In the genomic region with DNA sequence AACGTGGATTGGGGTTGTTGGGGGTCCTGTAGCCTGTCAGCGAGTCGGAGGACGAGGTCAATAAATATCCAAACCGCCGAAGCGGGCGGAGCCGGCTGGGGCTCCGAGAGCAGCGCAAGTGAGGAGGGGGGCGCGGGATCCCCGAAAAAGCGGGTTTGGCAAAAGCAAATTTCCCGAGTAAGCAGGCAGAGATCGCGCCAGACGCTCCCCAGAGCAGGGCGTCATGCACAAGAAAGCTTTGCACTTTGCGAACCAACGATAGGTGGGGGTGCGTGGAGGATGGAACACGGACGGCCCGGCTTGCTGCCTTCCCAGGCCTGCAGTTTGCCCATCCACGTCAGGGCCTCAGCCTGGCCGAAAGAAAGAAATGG, we compare ENCODE assay signal across 8 cellular contexts. TPM values are rescaled to one million over a fixed set of nuclear protein-coding genes. Genes with fewer than 3 reads are reported as not detected.
A peak's percentile ranks its signal among the peaks of the same experiment; 100 is the strongest.
DNase-seq lines count a peak whose midpoint lies in the region; ATAC-seq and TF ChIP-seq lines count a peak whose summit lies in the region.

No MANE protein-coding gene starts in this region.

- no peaks in the 10 kb centered on the region for H3K27me3 ChIP-seq in cardiac muscle cell
- H3K27me3 ChIP-seq in Peyer's patch: no peaks in the 10 kb centered on the region
- no peaks in the 10 kb centered on the region for H3K27me3 ChIP-seq in breast epithelium

- no peak for TF ChIP-seq CTCF in cardiac muscle cell (IDR thresholded peaks at IDR 0.05; ENCODE audit: low read depth, low read length)
- TF ChIP-seq CTCF in Peyer's patch (IDR thresholded peaks at IDR 0.05): no peak
- no peak for TF ChIP-seq CTCF in breast epithelium (IDR thresholded peaks at IDR 0.05)

- peaks cover 19% of the 10 kb centered on the region for H3K36me3 ChIP-seq in cardiac muscle cell
- no peaks in the 10 kb centered on the region for H3K36me3 ChIP-seq in Peyer's patch
- H3K36me3 ChIP-seq in breast epithelium: no peaks in the 10 kb centered on the region

- peak overlapping the region; percentile 96 for H3K27ac ChIP-seq in cardiac muscle cell
- peak overlapping the region; percentile 76 to 99 (median 91) for H3K27ac ChIP-seq in Peyer's patch
- peak overlapping the region; percentile 90 to 98 for H3K27ac ChIP-seq in breast epithelium

- intact Hi-C loops in Right ventricle myocardium inferior (cut with DNase I) (loop anchor here (1.0 to 5.0 kb wide), 4 partner anchors 12 to 92 kb away; a partner anchor contains a TSS), breast epithelium (cut with DNase I; ENCODE audit: low total_unique reads) (no loop called here)

- no peak for TF ChIP-seq POLR2A in Peyer's patch (IDR thresholded peaks at IDR 0.05)
- no peak for TF ChIP-seq POLR2A in breast epithelium (IDR thresholded peaks at IDR 0.05)

- no peaks in the 10 kb centered on the region for H3K9me3 ChIP-seq in cardiac muscle cell (ENCODE audit: low read depth)
- no peaks in the 10 kb centered on the region for H3K9me3 ChIP-seq in Peyer's patch
- no peaks in the 10 kb centered on the region for H3K9me3 ChIP-seq in breast epithelium

- DNase-seq in cardiac muscle cell (ENCODE audit: low read depth in 1 of 2, low spot score in 1 of 2) (no peak), Right ventricle myocardium inferior (ENCODE audit: missing footprints) (no peak), Peyer's patch (peak in 2 of 3 donors; percentile 58 to 77), breast epithelium (ENCODE audit: low spot score in 2 of 2) (no peak), kidney tubule cell (ENCODE audit: low spot score) (peak; percentile 48), GDM1 (lab: John Stamatoyannopoulos, UW) (no peak), GF-D8 (lab: John Stamatoyannopoulos, UW) (no peak)
- peak in 2 of 3 experiments; percentile 22 to 42 for DNase-seq in stimulated activated CD4-positive, alpha-beta T cell treated with anti-CD3 and anti-CD28 coated beads, TNF-alpha, amount 100 ng/mL, for 4 hours (ENCODE audit: low read depth in 3 of 3)

- peaks cover 26% of the 10 kb centered on the region for H3K4me1 ChIP-seq in cardiac muscle cell (ENCODE audit: low read depth)
- peaks cover 0 to 47% (median 13%) of the 10 kb centered on the region in 4 donors for H3K4me1 ChIP-seq in Peyer's patch
- peaks cover 6 to 14% of the 10 kb centered on the region in 2 donors for H3K4me1 ChIP-seq in breast epithelium

- no peak for ATAC-seq in Right ventricle myocardium inferior

- peak overlapping the region; percentile 44 for H3K4me3 ChIP-seq in cardiac muscle cell
- H3K4me3 ChIP-seq in Peyer's patch: peak overlapping the region; percentile 50 to 89 (median 84)
- H3K4me3 ChIP-seq in breast epithelium: peak overlapping the region; percentile 78 to 94 (median 83)

RNA-seq across cellular contexts. Expression of a gene that starts 0.8 kb away (rescaled TPM):
- total RNA-seq in cardiac muscle cell (78.8 and 88.2 TPM in 2 replicates), Right ventricle myocardium inferior (22.3 TPM), Peyer's patch (10 to 100 TPM in 1 of 4 donors, 1 to 10 TPM in 3; 3.3 to 11.5 (median 6.2) TPM), breast epithelium (10 to 100 TPM in 2 of 3 donors, 1 to 10 TPM in 1; 8.6 to 11.8 (median 11.8) TPM)
- polyA plus RNA-seq in cardiac muscle cell: 40.4 and 41.1 TPM in 2 replicates

RNA-seq across cellular contexts. Expression of a gene that starts 12.5 kb away (rescaled TPM):
- total RNA-seq in cardiac muscle cell (92.7 and 142 TPM in 2 replicates), Right ventricle myocardium inferior (233 TPM), Peyer's patch (10 to 100 TPM; 10.5 to 63.5 (median 43.5) TPM), breast epithelium (10 to 100 TPM; 16.0 to 25.6 (median 24.5) TPM)
- 94.9 and 98.7 TPM in 2 replicates for polyA plus RNA-seq in cardiac muscle cell

RNA-seq across cellular contexts. Expression of a gene that starts 22.8 kb away (rescaled TPM):
- total RNA-seq in cardiac muscle cell: 65.1 and 112 TPM in 2 replicates
- polyA plus RNA-seq in cardiac muscle cell: 138 and 163 TPM in 2 replicates
- total RNA-seq in Right ventricle myocardium inferior: 52.0 TPM
- 10 to 100 TPM; 20.8 to 63.8 (median 35.4) TPM for total RNA-seq in Peyer's patch
- total RNA-seq in breast epithelium: 10 to 100 TPM; 24.2 to 31.1 (median 29.3) TPM

RNA-seq across cellular contexts. Expression of a gene that starts 36.6 kb away (rescaled TPM):
- total RNA-seq in cardiac muscle cell (0.11 and 0.33 TPM in 2 replicates), Right ventricle myocardium inferior (not detected), Peyer's patch (not detected), breast epithelium (not detected)
- 0.07 and 0.18 TPM in 2 replicates for polyA plus RNA-seq in cardiac muscle cell

RNA-seq across cellular contexts. Expression of a gene that starts 39.1 kb away (rescaled TPM):
- total RNA-seq in cardiac muscle cell (34.8 and 48.2 TPM in 2 replicates), Right ventricle myocardium inferior (13.1 TPM), Peyer's patch (10 to 100 TPM in 3 of 4 donors, 1 to 10 TPM in 1; 8.3 to 25.2 (median 19.7) TPM), breast epithelium (10 to 100 TPM in 2 of 3 donors, 1 to 10 TPM in 1; 8.0 to 15.1 (median 13.8) TPM)
- 39.3 and 42.5 TPM in 2 replicates for polyA plus RNA-seq in cardiac muscle cell

Comparison
In these comparisons a context has a peak if more than half of its experiments do, and no peak if none do; other contexts are left out.
1. DNase-seq: peak in Peyer's patch (2 of 3), kidney tubule cell (single experiment) and stimulated activated CD4-positive, alpha-beta T cell treated with anti-CD3 and anti-CD28 coated beads, TNF-alpha, amount 100 ng/mL, for 4 hours (2 of 3); none in cardiac muscle cell (0 of 2), Right ventricle myocardium inferior (single experiment), breast epithelium (0 of 2), GDM1 (single experiment) and GF-D8 (single experiment).
2. Peak in every context shown above with its lines, with median percentiles within 50 percentile points of each other: H3K27ac ChIP-seq and H3K4me3 ChIP-seq.